Comparison of ENCODE assay signal across 9 cellular contexts in the genomic region with DNA sequence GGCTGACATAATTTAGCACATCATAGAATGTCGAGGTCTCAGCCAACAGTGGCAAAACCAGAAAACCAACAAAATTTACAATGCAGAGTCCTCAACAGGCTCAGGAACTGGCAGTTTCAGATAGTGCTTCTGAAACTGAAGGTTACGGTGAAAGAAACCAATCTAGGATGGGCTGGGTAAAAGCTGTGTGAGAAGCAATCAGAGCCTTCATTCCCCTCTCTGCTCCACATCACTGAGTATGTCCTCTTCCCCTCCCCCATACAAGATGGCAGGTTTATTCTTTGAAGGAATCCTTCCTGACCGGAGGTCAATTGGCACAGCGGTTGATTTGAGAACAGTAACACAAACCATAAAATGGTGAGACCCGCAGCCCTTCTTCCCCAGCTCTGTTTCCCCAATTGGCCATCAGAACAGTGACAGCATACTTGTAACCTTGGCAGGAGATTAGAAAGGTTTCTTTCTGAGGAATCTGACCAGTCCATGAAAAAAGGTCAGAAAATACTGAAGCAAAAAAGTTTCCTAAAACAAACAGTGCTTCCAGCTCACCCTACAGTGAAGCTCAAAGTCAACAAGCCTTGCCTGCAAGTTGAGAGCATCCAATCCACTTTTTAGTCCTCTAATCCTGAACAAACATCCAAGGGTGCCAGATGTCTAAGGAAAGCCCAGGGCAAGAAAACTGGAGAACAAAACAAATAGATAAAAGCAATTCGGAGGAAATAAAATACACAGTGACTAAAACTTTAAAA. TPM values are rescaled to one million over a fixed set of nuclear protein-coding genes. Genes with fewer than 3 reads are reported as not detected.
A peak's percentile ranks its signal among the peaks of the same experiment; 100 is the strongest.
DNase-seq lines count a peak whose midpoint lies in the region; ATAC-seq and TF ChIP-seq lines count a peak whose summit lies in the region.
"Had no signal": no experiment of that assay in that cellular context is flagged by ENCODE, and none has a peak within 500 bp of the region (broad histone marks: within the 10 kb centered on the region; RNA-seq: fewer than 3 reads in every experiment).

No MANE protein-coding gene starts in this region.

- no peak for DNase-seq in mammary epithelial cell
- DNase-seq in breast epithelium (ENCODE audit: low spot score in 2 of 2): no peak
- peak; percentile 45 for DNase-seq in RWPE1 (ENCODE audit: low spot score)
- DNase-seq in thyroid gland: peak in 1 of 2 donors; percentile 27
- DNase-seq in left ventricle myocardium superior: no peak
- DNase-seq in tibial nerve (ENCODE audit: low spot score in 2 of 2): no peak

- no peaks in the 10 kb centered on the region for H3K36me3 ChIP-seq in mammary epithelial cell (ENCODE audit: insufficient read depth, low read length)
- no peaks in the 10 kb centered on the region for H3K36me3 ChIP-seq in breast epithelium
- no peaks in the 10 kb centered on the region for H3K36me3 ChIP-seq in thyroid gland
- no peaks in the 10 kb centered on the region for H3K36me3 ChIP-seq in tibial nerve

- POLR2A ChIA-PET in RWPE1 (lab: Yijun Ruan, JAX; ENCODE audit: low non-redundant PET): no interaction called here

- intact Hi-C loops in mammary epithelial cell (cut with micrococcal nuclease): no loop called here
- intact Hi-C loops in breast epithelium (cut with DNase I; ENCODE audit: low total_unique reads): no loop called here
- intact Hi-C loops in thyroid gland (cut with DNase I): no loop called here
- intact Hi-C loops in left ventricle myocardium superior (cut with micrococcal nuclease): loop anchor here (2.0 kb wide), 1 partner anchor 22 kb away; no protein-coding TSS in a partner anchor

- H3K4me2 ChIP-seq in mammary epithelial cell (ENCODE audit: insufficient read depth, low read depth, low read length): no peak overlapping the region

- peak; percentile 76 for ATAC-seq in HG02981 (IDR thresholded peaks at IDR 0.05; ENCODE audit: unreplicated experiment)
- ATAC-seq in left ventricle myocardium superior: no peak
- ATAC-seq in HG03457 (IDR thresholded peaks at IDR 0.05; ENCODE audit: unreplicated experiment): no peak

- no peak for TF ChIP-seq EP300 in tibial nerve (IDR thresholded peaks at IDR 0.05)

- dilution Hi-C loops in mammary epithelial cell (cut with HindIII; ENCODE audit: low sequenced_read_pairs): no loop called here

- no peaks in the 10 kb centered on the region for H4K20me1 ChIP-seq in mammary epithelial cell (ENCODE audit: insufficient read depth, low read length)

- TF ChIP-seq CTCF in mammary epithelial cell (conservative IDR thresholded peaks at IDR 0.05 in 1 of 2, IDR thresholded peaks at IDR 0.05 in 1 of 2; ENCODE audit: extremely low read depth in 1 of 2, insufficient read depth in 1 of 2, low read depth in 1 of 2, low read length in 2 of 2): no peak
- no peak for TF ChIP-seq CTCF in breast epithelium (IDR thresholded peaks at IDR 0.05)
- no peak for TF ChIP-seq CTCF in RWPE1 (conservative IDR thresholded peaks at IDR 0.05; ENCODE audit: low read depth)
- TF ChIP-seq CTCF in thyroid gland (IDR thresholded peaks at IDR 0.05): no peak
- no peak for TF ChIP-seq CTCF in tibial nerve (IDR thresholded peaks at IDR 0.05)

- H3K9me3 ChIP-seq in mammary epithelial cell (replicated peaks; ENCODE audit: insufficient read depth, low read length) (no peaks in the 10 kb centered on the region), breast epithelium (no peaks in the 10 kb centered on the region), thyroid gland (no peaks in the 10 kb centered on the region), tibial nerve (no peaks in the 10 kb centered on the region)

- 48% methylated on average over 6 of the region's 6 CpGs for WGBS in mammary epithelial cell (ENCODE audit: low coverage, missing lambda C conversion rate)
- WGBS in thyroid gland, 2 donors: 26 to 33% methylated on average over 6 of the region's 6 CpGs
- WGBS in tibial nerve, 2 donors: 48 to 55% methylated on average over 6 of the region's 6 CpGs

- H3K27me3 ChIP-seq in mammary epithelial cell (ENCODE audit: insufficient read depth, low read length) (no peaks in the 10 kb centered on the region), breast epithelium (no peaks in the 10 kb centered on the region), thyroid gland (no peaks in the 10 kb centered on the region), tibial nerve (no peaks in the 10 kb centered on the region)

- peak overlapping the region; percentile 40 for H2AFZ ChIP-seq in mammary epithelial cell (ENCODE audit: low read depth, low read length)

- in situ Hi-C loops in mammary epithelial cell (cut with MboI; ENCODE audit: low sequenced_read_pairs in 2 of 2): no loop called here

- TF ChIP-seq POLR2A in breast epithelium (IDR thresholded peaks at IDR 0.05) (no peak), thyroid gland (IDR thresholded peaks at IDR 0.05) (no peak), tibial nerve (IDR thresholded peaks at IDR 0.05) (no peak)

- H3K27ac ChIP-seq in mammary epithelial cell (ENCODE audit: insufficient read depth, low read depth, low read length) (no peak overlapping the region), breast epithelium (no peak overlapping the region), RWPE1 (no peak overlapping the region), thyroid gland (peak overlapping the region; percentile 15 to 39 (median 19)), tibial nerve (no peak overlapping the region)

- no peaks in the 10 kb centered on the region for H3K79me2 ChIP-seq in mammary epithelial cell (ENCODE audit: insufficient read depth, low read length)

- CTCF ChIA-PET in mammary epithelial cell (lab: Charles Lee; ENCODE audit: low non-redundant PET): no interaction called here
- CTCF ChIA-PET in RWPE1 (lab: Yijun Ruan, JAX): interaction anchor here (1.1 kb wide), 1 partner anchor 113 kb away, joined by 5 read pairs; no protein-coding TSS in a partner anchor

- H3K4me3 ChIP-seq in mammary epithelial cell (replicated peaks in 1 of 3; ENCODE audit: insufficient read depth in 1 of 3, low read depth in 2 of 3, low read length in 3 of 3) (no peak overlapping the region), breast epithelium (no peak overlapping the region), thyroid gland (replicated peaks in 1 of 3) (no peak overlapping the region), tibial nerve (no peak overlapping the region)

- peaks cover 31% of the 10 kb centered on the region for H3K4me1 ChIP-seq in mammary epithelial cell (ENCODE audit: insufficient read depth, low read length)
- H3K4me1 ChIP-seq in breast epithelium: no peaks in the 10 kb centered on the region
- H3K4me1 ChIP-seq in thyroid gland: peaks cover 14 to 15% of the 10 kb centered on the region in 2 donors
- H3K4me1 ChIP-seq in tibial nerve: peaks cover 0 to 4% (median 0%) of the 10 kb centered on the region in 4 donors

- BruUV-seq in mammary epithelial cell (replicated peaks; lab: Mats Ljungman, UMichigan): no TSS peak

- H3K9ac ChIP-seq in mammary epithelial cell (ENCODE audit: insufficient read depth, low read length): no peak overlapping the region

RNA-seq across cellular contexts. Expression of gene IL6, which starts 53.9 kb away (rescaled TPM):
- total RNA-seq in mammary epithelial cell: under 1 TPM in 1 of 2 donors, not detected in 1; 0.66 TPM
- not detected for polyA plus RNA-seq in mammary epithelial cell
- polyA minus RNA-seq in mammary epithelial cell: not detected
- total RNA-seq in breast epithelium: 10 to 100 TPM in 2 of 3 donors, 1 to 10 TPM in 1; 3.8 to 55.3 (median 11.8) TPM
- 10 to 100 TPM in 1 of 4 donors, 1 to 10 TPM in 2, under 1 TPM in 1; 0.78 to 10.9 (median 3.7) TPM for total RNA-seq in thyroid gland
- total RNA-seq in left ventricle myocardium superior: 1.2 TPM
- total RNA-seq in tibial nerve: 10 to 100 TPM in 1 of 4 donors, 1 to 10 TPM in 2, not detected in 1; 3.3 to 16.4 (median 6.3) TPM
- total RNA-seq: CD4-positive, CD25-positive, alpha-beta regulatory T cell had no signal
- polyA plus RNA-seq: CD4-positive, CD25-positive, alpha-beta regulatory T cell had no signal

Comparison
In these comparisons a context has a peak if more than half of its experiments do, and no peak if none do; other contexts are left out.
1. H3K27ac ChIP-seq: peak in thyroid gland (3 of 3); none in mammary epithelial cell (single experiment), breast epithelium (0 of 2), RWPE1 (single experiment) and tibial nerve (0 of 4).